Comparison of ENCODE assay signal across 3 cellular contexts in genomic region chr5:180591249-180591887, GRCh38.
TF ChIP-seq lines count a peak whose summit lies in the region.

Gene SCGB3A1, minus strand, starts transcription at chr5:180591499. Its CDS starts 37 bp downstream, at chr5:180591462.

TF ChIP-seq in SK-N-SH, 30 proteins besides CTCF, POLR2A, EP300 and RAD21:
- TF ChIP-seq JUND (IDR thresholded peaks at IDR 0.05) (no peak), IRF3 (IDR thresholded peaks at IDR 0.05; ENCODE audit: low read depth, low read length) (no peak), ELF1 (IDR thresholded peaks at IDR 0.05) (no peak), GATA2 (CRISPR knock-in tag; IDR thresholded peaks at IDR 0.05) (no peak), PBX3 (IDR thresholded peaks at IDR 0.05) (no peak), YY1 (IDR thresholded peaks at IDR 0.05; ENCODE audit: low read depth) (no peak), USF1 (IDR thresholded peaks at IDR 0.05; ENCODE audit: borderline replicate concordance, low read depth) (no peak), REST (IDR thresholded peaks at IDR 0.05; ENCODE audit: low read depth, low read length) (no peak), NFIC (IDR thresholded peaks at IDR 0.05; ENCODE audit: borderline replicate concordance) (no peak), EZH2phosphoT487 (IDR thresholded peaks at IDR 0.05; ENCODE audit: borderline replicate concordance, low read depth) (no peak), TEAD4 (IDR thresholded peaks at IDR 0.05; ENCODE audit: borderline replicate concordance, insufficient read depth) (no peak), FOXJ3 (CRISPR knock-in tag; IDR thresholded peaks at IDR 0.05) (no peak)
TF ChIP-seq in SK-N-SH: peak in this region for 0.

TF ChIP-seq in SK-N-SH treated with all-trans-retinoic acid at 6 μM for 48 hours, 23 proteins besides CTCF, POLR2A, EP300 and RAD21:
- TF ChIP-seq CSDC2 (CRISPR knock-in tag; IDR thresholded peaks at IDR 0.05) (no peak), ARNTL (CRISPR knock-in tag; IDR thresholded peaks at IDR 0.05; ENCODE audit: borderline replicate concordance, low read depth) (no peak), GLIS3 (CRISPR knock-in tag; IDR thresholded peaks at IDR 0.05) (no peak), ZC3H10 (CRISPR knock-in tag; IDR thresholded peaks at IDR 0.05) (no peak), SNAI2 (CRISPR knock-in tag; IDR thresholded peaks at IDR 0.05) (no peak), PATZ1 (CRISPR knock-in tag; IDR thresholded peaks at IDR 0.05; ENCODE audit: borderline replicate concordance) (no peak), POU6F1 (CRISPR knock-in tag; IDR thresholded peaks at IDR 0.05; ENCODE audit: borderline replicate concordance, low read depth) (no peak), ZFP30 (CRISPR knock-in tag; IDR thresholded peaks at IDR 0.05) (no peak), CREB5 (CRISPR knock-in tag; IDR thresholded peaks at IDR 0.05; ENCODE audit: low read depth) (no peak), BACH2 (CRISPR knock-in tag; IDR thresholded peaks at IDR 0.05; ENCODE audit: borderline replicate concordance) (no peak), CSRNP3 (CRISPR knock-in tag; IDR thresholded peaks at IDR 0.05) (no peak), TOX (CRISPR knock-in tag; IDR thresholded peaks at IDR 0.05; ENCODE audit: borderline replicate concordance) (no peak), RARB (CRISPR knock-in tag; IDR thresholded peaks at IDR 0.05) (no peak), ZFP3 (CRISPR knock-in tag; IDR thresholded peaks at IDR 0.05) (no peak)

TF ChIP-seq in HepG2, 621 proteins besides CTCF, POLR2A, EP300 and RAD21:
- TF ChIP-seq ZFX (CRISPR knock-in tag; IDR thresholded peaks at IDR 0.05; ENCODE audit: low read depth) = peak; percentile 49
- TF ChIP-seq RCOR2 (CRISPR knock-in tag; IDR thresholded peaks at IDR 0.05) = no peak
- peak; percentile 25; the same call in 1 of the 2 replicates for TF ChIP-seq GABPB1 (CRISPR knock-in tag; IDR thresholded peaks at IDR 0.05)
- TF ChIP-seq HNRNPLL (IDR thresholded peaks at IDR 0.05; ENCODE audit: low read depth, low read length, poor library complexity, severe bottlenecking) = peak; percentile 72
- TF ChIP-seq ZNF800 (CRISPR knock-in tag; IDR thresholded peaks at IDR 0.05) = 0 out of 2 replicates have a peak, but pooled peaks have one; percentile 10
- peak; percentile 21; the same call in 1 of the 2 replicates for TF ChIP-seq ZFY (CRISPR knock-in tag; IDR thresholded peaks at IDR 0.05)
- peak; percentile 55; the same call in 1 of the 2 replicates for TF ChIP-seq ZNF777 (CRISPR knock-in tag; IDR thresholded peaks at IDR 0.05)
- TF ChIP-seq PPARG (CRISPR knock-in tag; conservative IDR thresholded peaks at IDR 0.05) = 0 out of 2 replicates have a peak, but pooled peaks have one; percentile 0
- no peak for TF ChIP-seq NFE2 (CRISPR knock-in tag; IDR thresholded peaks at IDR 0.05)
- TF ChIP-seq MAX (IDR thresholded peaks at IDR 0.05) = 0 out of 2 replicates have a peak, but pooled peaks have one; percentile 18
- no peak for TF ChIP-seq ATF1 (CRISPR knock-in tag; IDR thresholded peaks at IDR 0.05)
- TF ChIP-seq ZSCAN31 (CRISPR knock-in tag; IDR thresholded peaks at IDR 0.05; ENCODE audit: low read depth) = no peak
- TF ChIP-seq ZNF687 (CRISPR knock-in tag; IDR thresholded peaks at IDR 0.05) = peak; percentile 68; the same call in 1 of the 2 replicates
- no peak for TF ChIP-seq FOXJ3 (CRISPR knock-in tag; IDR thresholded peaks at IDR 0.05; ENCODE audit: borderline replicate concordance)
